ENCODE assay signal across 2 cellular contexts in the genomic region with DNA sequence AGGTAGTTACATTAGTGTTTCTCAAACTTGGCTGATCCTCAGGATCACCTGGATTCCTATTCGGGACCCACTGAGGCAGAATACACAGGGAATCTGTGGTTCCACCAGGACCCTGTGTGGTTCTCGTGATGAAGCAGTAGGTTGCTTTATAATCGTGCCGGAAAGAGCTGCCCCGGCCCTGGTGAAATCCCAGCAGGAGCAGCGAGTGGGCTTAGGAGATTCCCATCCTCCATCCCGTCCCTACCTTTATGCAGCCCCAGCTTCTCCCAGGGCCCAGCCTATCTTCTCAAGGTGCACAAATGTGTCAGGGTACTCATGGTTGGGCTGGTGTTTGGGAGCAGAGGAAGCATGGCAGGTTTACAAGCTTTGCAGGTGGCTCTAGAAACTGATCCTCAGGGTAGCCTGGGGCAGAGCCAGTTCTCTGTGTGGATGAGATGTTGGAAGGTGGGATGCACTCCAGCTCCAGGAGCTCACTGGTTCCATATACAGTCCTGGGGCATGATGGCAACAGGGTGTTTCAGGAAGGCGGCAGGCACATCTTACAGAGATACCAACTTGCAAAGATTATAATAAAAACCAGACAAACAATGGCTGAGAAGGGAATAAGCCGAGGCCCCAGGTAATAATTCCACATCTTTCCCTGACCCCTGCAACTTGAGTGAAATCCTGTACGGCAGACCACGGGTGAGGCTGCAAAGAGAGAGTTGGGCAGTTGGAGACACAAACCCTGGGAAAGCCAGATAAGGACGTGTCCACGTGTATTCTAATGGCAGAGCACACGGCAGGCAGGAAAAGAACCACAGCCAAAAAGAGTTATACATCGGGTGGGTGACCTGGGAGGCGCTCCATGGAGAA.
A peak's percentile ranks its signal among the peaks of the same experiment; 100 is the strongest.
TF ChIP-seq lines count a peak whose summit lies in the region.

No MANE protein-coding gene starts in this region.

TF ChIP-seq in IMR-90, 13 proteins besides CTCF, POLR2A, EP300 and RAD21:
- TF ChIP-seq RFX5 (IDR thresholded peaks at IDR 0.05; ENCODE audit: low read depth, low read length) (no peak), MAFK (IDR thresholded peaks at IDR 0.05; ENCODE audit: low read depth, low read length) (no peak), CEBPB (IDR thresholded peaks at IDR 0.05; ENCODE audit: low read depth, low read length) (no peak), NFE2L2 (IDR thresholded peaks at IDR 0.05; ENCODE audit: low read depth, low read length) (no peak), MXI1 (IDR thresholded peaks at IDR 0.05; ENCODE audit: borderline replicate concordance, low read depth, low read length) (no peak), CHD1 (IDR thresholded peaks at IDR 0.05; ENCODE audit: low read depth, low read length) (no peak)
- TF ChIP-seq, protein P1, sequence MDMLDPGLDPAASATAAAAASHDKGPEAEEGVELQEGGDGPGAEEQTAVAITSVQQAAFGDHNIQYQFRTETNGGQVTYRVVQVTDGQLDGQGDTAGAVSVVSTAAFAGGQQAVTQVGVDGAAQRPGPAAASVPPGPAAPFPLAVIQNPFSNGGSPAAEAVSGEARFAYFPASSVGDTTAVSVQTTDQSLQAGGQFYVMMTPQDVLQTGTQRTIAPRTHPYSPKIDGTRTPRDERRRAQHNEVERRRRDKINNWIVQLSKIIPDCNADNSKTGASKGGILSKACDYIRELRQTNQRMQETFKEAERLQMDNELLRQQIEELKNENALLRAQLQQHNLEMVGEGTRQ (IDR thresholded peaks at IDR 0.05; ENCODE audit: low read depth, low read length) = no peak

TF ChIP-seq in HepG2, 621 proteins besides CTCF, POLR2A, EP300 and RAD21 (continues in another document):
- TF ChIP-seq, protein P2, sequence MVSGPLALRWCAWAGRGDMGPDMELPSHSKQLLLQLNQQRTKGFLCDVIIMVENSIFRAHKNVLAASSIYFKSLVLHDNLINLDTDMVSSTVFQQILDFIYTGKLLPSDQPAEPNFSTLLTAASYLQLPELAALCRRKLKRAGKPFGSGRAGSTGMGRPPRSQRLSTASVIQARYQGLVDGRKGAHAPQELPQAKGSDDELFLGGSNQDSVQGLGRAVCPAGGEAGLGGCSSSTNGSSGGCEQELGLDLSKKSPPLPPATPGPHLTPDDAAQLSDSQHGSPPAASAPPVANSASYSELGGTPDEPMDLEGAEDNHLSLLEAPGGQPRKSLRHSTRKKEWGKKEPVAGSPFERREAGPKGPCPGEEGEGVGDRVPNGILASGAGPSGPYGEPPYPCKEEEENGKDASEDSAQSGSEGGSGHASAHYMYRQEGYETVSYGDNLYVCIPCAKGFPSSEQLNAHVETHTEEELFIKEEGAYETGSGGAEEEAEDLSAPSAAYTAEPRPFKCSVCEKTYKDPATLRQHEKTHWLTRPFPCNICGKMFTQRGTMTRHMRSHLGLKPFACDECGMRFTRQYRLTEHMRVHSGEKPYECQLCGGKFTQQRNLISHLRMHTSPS (CRISPR knock-in tag; IDR thresholded peaks at IDR 0.05; ENCODE audit: low read depth) = no peak
- no peak for TF ChIP-seq THAP11 (CRISPR knock-in tag; IDR thresholded peaks at IDR 0.05)
- TF ChIP-seq ZNF879 (CRISPR knock-in tag; IDR thresholded peaks at IDR 0.05) = peak; percentile 53; the same call in 1 of the 2 replicates
- no peak for TF ChIP-seq SP4 (CRISPR knock-in tag; IDR thresholded peaks at IDR 0.05)
- no peak for TF ChIP-seq CHD2 (IDR thresholded peaks at IDR 0.05; ENCODE audit: low read depth, low read length)
- TF ChIP-seq SALL1 (CRISPR knock-in tag; IDR thresholded peaks at IDR 0.05) = 0 out of 2 replicates have a peak, but pooled peaks have one; percentile 10
- 0 out of 2 replicates have a peak, but pooled peaks have one; percentile 35 for TF ChIP-seq FOXJ3 (CRISPR knock-in tag; IDR thresholded peaks at IDR 0.05; ENCODE audit: borderline replicate concordance)
- peak; percentile 23; the same call in 1 of the 2 replicates for TF ChIP-seq ZFX (CRISPR knock-in tag; IDR thresholded peaks at IDR 0.05; ENCODE audit: low read depth)
- TF ChIP-seq, protein P3, sequence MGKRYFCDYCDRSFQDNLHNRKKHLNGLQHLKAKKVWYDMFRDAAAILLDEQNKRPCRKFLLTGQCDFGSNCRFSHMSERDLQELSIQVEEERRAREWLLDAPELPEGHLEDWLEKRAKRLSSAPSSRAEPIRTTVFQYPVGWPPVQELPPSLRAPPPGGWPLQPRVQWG (CRISPR knock-in tag; IDR thresholded peaks at IDR 0.05; ENCODE audit: borderline replicate concordance, low read depth) = no peak
- TF ChIP-seq CBX2 (IDR thresholded peaks at IDR 0.05; ENCODE audit: low read depth, low read length) = no peak
- TF ChIP-seq CBX2 (CRISPR knock-in tag; IDR thresholded peaks at IDR 0.05; ENCODE audit: low read depth) = no peak
- TF ChIP-seq, protein P4, sequence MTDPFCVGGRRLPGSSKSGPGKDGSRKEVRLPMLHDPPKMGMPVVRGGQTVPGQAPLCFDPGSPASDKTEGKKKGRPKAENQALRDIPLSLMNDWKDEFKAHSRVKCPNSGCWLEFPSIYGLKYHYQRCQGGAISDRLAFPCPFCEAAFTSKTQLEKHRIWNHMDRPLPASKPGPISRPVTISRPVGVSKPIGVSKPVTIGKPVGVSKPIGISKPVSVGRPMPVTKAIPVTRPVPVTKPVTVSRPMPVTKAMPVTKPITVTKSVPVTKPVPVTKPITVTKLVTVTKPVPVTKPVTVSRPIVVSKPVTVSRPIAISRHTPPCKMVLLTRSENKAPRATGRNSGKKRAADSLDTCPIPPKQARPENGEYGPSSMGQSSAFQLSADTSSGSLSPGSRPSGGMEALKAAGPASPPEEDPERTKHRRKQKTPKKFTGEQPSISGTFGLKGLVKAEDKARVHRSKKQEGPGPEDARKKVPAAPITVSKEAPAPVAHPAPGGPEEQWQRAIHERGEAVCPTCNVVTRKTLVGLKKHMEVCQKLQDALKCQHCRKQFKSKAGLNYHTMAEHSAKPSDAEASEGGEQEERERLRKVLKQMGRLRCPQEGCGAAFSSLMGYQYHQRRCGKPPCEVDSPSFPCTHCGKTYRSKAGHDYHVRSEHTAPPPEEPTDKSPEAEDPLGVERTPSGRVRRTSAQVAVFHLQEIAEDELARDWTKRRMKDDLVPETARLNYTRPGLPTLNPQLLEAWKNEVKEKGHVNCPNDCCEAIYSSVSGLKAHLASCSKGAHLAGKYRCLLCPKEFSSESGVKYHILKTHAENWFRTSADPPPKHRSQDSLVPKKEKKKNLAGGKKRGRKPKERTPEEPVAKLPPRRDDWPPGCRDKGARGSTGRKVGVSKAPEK (CRISPR knock-in tag; IDR thresholded peaks at IDR 0.05; ENCODE audit: borderline replicate concordance) = 0 out of 2 replicates have a peak, but pooled peaks have one; percentile 50
- TF ChIP-seq, protein P5, sequence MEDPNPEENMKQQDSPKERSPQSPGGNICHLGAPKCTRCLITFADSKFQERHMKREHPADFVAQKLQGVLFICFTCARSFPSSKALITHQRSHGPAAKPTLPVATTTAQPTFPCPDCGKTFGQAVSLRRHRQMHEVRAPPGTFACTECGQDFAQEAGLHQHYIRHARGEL (CRISPR knock-in tag; IDR thresholded peaks at IDR 0.05) = no peak
- TF ChIP-seq, protein P6, sequence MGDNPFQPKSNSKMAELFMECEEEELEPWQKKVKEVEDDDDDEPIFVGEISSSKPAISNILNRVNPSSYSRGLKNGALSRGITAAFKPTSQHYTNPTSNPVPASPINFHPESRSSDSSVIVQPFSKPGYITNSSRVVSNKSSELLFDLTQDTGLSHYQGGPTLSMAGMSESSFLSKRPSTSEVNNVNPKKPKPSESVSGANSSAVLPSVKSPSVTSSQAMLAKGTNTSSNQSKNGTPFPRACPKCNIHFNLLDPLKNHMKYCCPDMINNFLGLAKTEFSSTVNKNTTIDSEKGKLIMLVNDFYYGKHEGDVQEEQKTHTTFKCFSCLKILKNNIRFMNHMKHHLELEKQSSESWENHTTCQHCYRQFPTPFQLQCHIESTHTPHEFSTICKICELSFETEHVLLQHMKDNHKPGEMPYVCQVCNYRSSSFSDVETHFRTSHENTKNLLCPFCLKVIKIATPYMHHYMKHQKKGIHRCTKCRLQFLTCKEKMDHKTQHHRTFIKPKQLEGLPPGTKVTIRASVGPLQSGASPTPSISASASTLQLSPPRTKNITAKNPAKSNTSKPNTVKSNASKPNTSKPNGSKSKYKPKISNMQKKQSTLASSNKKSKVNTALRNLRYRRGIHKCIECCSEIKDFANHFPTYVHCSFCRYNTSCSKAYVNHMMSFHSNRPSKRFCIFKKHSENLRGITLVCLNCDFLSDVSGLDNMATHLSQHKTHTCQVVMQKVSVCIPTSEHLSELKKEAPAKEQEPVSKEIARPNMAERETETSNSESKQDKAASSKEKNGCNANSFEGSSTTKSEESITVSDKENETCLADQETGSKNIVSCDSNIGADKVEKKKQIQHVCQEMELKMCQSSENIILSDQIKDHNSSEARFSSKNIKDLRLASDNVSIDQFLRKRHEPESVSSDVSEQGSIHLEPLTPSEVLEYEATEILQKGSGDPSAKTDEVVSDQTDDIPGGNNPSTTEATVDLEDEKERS (CRISPR knock-in tag; IDR thresholded peaks at IDR 0.05) = peak; percentile 26; the same call in 1 of the 2 replicates
- no peak for TF ChIP-seq GTF3A (CRISPR knock-in tag; conservative IDR thresholded peaks at IDR 0.05)
- no peak for TF ChIP-seq NFYB (CRISPR knock-in tag; IDR thresholded peaks at IDR 0.05)
- TF ChIP-seq, protein P7, sequence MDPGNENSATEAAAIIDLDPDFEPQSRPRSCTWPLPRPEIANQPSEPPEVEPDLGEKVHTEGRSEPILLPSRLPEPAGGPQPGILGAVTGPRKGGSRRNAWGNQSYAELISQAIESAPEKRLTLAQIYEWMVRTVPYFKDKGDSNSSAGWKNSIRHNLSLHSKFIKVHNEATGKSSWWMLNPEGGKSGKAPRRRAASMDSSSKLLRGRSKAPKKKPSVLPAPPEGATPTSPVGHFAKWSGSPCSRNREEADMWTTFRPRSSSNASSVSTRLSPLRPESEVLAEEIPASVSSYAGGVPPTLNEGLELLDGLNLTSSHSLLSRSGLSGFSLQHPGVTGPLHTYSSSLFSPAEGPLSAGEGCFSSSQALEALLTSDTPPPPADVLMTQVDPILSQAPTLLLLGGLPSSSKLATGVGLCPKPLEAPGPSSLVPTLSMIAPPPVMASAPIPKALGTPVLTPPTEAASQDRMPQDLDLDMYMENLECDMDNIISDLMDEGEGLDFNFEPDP (CRISPR knock-in tag; conservative IDR thresholded peaks at IDR 0.05) = 0 out of 2 replicates have a peak, but pooled peaks have one; percentile 64
- no peak for TF ChIP-seq NR1H2 (CRISPR knock-in tag; IDR thresholded peaks at IDR 0.05; ENCODE audit: borderline replicate concordance, low read depth)
- TF ChIP-seq, protein P8, sequence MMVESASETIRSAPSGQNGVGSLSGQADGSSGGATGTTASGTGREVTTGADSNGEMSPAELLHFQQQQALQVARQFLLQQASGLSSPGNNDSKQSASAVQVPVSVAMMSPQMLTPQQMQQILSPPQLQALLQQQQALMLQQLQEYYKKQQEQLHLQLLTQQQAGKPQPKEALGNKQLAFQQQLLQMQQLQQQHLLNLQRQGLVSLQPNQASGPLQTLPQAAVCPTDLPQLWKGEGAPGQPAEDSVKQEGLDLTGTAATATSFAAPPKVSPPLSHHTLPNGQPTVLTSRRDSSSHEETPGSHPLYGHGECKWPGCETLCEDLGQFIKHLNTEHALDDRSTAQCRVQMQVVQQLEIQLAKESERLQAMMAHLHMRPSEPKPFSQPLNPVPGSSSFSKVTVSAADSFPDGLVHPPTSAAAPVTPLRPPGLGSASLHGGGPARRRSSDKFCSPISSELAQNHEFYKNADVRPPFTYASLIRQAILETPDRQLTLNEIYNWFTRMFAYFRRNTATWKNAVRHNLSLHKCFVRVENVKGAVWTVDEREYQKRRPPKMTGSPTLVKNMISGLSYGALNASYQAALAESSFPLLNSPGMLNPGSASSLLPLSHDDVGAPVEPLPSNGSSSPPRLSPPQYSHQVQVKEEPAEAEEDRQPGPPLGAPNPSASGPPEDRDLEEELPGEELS (CRISPR knock-in tag; IDR thresholded peaks at IDR 0.05) = no peak
- TF ChIP-seq SRY (CRISPR knock-in tag; IDR thresholded peaks at IDR 0.05) = no peak
- TF ChIP-seq NBN (conservative IDR thresholded peaks at IDR 0.05) = no peak
- TF ChIP-seq, protein P9, sequence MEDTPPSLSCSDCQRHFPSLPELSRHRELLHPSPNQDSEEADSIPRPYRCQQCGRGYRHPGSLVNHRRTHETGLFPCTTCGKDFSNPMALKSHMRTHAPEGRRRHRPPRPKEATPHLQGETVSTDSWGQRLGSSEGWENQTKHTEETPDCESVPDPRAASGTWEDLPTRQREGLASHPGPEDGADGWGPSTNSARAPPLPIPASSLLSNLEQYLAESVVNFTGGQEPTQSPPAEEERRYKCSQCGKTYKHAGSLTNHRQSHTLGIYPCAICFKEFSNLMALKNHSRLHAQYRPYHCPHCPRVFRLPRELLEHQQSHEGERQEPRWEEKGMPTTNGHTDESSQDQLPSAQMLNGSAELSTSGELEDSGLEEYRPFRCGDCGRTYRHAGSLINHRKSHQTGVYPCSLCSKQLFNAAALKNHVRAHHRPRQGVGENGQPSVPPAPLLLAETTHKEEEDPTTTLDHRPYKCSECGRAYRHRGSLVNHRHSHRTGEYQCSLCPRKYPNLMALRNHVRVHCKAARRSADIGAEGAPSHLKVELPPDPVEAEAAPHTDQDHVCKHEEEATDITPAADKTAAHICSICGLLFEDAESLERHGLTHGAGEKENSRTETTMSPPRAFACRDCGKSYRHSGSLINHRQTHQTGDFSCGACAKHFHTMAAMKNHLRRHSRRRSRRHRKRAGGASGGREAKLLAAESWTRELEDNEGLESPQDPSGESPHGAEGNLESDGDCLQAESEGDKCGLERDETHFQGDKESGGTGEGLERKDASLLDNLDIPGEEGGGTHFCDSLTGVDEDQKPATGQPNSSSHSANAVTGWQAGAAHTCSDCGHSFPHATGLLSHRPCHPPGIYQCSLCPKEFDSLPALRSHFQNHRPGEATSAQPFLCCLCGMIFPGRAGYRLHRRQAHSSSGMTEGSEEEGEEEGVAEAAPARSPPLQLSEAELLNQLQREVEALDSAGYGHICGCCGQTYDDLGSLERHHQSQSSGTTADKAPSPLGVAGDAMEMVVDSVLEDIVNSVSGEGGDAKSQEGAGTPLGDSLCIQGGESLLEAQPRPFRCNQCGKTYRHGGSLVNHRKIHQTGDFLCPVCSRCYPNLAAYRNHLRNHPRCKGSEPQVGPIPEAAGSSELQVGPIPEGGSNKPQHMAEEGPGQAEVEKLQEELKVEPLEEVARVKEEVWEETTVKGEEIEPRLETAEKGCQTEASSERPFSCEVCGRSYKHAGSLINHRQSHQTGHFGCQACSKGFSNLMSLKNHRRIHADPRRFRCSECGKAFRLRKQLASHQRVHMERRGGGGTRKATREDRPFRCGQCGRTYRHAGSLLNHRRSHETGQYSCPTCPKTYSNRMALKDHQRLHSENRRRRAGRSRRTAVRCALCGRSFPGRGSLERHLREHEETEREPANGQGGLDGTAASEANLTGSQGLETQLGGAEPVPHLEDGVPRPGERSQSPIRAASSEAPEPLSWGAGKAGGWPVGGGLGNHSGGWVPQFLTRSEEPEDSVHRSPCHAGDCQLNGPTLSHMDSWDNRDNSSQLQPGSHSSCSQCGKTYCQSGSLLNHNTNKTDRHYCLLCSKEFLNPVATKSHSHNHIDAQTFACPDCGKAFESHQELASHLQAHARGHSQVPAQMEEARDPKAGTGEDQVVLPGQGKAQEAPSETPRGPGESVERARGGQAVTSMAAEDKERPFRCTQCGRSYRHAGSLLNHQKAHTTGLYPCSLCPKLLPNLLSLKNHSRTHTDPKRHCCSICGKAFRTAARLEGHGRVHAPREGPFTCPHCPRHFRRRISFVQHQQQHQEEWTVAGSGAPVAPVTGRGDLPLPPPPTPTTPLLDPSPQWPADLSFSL (CRISPR knock-in tag; IDR thresholded peaks at IDR 0.05) = no peak
- no peak for TF ChIP-seq ZNF660 (CRISPR knock-in tag; IDR thresholded peaks at IDR 0.05; ENCODE audit: borderline replicate concordance, low read depth)
- no peak for TF ChIP-seq ZNF256 (CRISPR knock-in tag; conservative IDR thresholded peaks at IDR 0.05)
